ENCODE assay signal across 1 cellular context in the genomic region with DNA sequence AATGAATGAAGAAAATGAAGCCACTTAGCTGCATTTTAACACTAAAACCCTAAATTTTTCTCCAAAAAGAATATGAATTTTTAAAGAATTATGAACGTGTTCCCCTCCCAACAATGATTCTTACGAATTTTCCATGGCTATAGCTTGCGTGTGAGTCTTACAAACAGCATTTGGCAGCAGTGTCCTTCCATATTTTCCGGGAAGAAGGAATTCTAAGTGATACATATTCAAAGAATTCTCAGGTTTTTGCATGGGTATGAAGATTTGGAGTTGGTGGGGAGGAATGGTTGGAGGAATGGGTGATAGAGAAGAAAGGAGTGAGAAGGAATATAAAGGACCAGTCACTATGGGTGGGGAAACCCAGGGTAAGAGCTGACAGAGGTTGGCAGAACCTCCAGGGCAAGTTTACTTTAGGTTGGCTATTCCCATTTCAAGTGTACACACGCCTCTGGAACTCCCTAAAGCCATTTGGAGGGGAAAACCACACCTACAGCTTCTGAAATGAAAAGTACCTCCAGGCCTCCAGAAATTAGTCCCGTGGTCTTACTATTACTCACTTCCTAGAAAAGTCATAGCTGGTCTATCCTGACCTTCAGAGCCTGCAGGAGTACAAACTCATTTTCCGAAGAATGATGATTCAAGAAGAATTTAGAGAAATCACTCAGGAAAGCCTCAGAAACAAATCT.
TF ChIP-seq lines count a peak whose summit lies in the region.

No MANE protein-coding gene starts in this region.

TF ChIP-seq in GM23338, 12 proteins besides CTCF, POLR2A, EP300 and RAD21:
- TF ChIP-seq, protein P1, sequence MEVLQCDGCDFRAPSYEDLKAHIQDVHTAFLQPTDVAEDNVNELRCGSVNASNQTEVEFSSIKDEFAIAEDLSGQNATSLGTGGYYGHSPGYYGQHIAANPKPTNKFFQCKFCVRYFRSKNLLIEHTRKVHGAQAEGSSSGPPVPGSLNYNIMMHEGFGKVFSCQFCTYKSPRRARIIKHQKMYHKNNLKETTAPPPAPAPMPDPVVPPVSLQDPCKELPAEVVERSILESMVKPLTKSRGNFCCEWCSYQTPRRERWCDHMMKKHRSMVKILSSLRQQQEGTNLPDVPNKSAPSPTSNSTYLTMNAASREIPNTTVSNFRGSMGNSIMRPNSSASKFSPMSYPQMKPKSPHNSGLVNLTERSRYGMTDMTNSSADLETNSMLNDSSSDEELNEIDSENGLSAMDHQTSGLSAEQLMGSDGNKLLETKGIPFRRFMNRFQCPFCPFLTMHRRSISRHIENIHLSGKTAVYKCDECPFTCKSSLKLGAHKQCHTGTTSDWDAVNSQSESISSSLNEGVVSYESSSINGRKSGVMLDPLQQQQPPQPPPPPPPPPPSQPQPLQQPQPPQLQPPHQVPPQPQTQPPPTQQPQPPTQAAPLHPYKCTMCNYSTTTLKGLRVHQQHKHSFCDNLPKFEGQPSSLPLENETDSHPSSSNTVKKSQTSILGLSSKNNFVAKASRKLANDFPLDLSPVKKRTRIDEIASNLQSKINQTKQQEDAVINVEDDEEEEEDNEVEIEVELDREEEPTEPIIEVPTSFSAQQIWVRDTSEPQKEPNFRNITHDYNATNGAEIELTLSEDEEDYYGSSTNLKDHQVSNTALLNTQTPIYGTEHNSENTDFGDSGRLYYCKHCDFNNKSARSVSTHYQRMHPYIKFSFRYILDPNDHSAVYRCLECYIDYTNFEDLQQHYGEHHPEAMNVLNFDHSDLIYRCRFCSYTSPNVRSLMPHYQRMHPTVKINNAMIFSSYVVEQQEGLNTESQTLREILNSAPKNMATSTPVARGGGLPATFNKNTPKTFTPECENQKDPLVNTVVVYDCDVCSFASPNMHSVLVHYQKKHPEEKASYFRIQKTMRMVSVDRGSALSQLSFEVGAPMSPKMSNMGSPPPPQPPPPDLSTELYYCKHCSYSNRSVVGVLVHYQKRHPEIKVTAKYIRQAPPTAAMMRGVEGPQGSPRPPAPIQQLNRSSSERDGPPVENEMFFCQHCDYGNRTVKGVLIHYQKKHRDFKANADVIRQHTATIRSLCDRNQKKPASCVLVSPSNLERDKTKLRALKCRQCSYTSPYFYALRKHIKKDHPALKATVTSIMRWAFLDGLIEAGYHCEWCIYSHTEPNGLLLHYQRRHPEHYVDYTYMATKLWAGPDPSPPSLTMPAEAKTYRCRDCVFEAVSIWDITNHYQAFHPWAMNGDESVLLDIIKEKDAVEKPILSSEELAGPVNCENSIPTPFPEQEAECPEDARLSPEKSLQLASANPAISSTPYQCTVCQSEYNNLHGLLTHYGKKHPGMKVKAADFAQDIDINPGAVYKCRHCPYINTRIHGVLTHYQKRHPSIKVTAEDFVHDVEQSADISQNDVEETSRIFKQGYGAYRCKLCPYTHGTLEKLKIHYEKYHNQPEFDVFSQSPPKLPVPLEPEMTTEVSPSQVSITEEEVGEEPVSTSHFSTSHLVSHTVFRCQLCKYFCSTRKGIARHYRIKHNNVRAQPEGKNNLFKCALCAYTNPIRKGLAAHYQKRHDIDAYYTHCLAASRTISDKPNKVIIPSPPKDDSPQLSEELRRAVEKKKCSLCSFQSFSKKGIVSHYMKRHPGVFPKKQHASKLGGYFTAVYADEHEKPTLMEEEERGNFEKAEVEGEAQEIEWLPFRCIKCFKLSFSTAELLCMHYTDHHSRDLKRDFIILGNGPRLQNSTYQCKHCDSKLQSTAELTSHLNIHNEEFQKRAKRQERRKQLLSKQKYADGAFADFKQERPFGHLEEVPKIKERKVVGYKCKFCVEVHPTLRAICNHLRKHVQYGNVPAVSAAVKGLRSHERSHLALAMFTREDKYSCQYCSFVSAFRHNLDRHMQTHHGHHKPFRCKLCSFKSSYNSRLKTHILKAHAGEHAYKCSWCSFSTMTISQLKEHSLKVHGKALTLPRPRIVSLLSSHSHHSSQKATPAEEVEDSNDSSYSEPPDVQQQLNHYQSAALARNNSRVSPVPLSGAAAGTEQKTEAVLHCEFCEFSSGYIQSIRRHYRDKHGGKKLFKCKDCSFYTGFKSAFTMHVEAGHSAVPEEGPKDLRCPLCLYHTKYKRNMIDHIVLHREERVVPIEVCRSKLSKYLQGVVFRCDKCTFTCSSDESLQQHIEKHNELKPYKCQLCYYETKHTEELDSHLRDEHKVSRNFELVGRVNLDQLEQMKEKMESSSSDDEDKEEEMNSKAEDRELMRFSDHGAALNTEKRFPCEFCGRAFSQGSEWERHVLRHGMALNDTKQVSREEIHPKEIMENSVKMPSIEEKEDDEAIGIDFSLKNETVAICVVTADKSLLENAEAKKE (CRISPR knock-in tag; IDR thresholded peaks at IDR 0.05) = no peak
- TF ChIP-seq, protein P2, sequence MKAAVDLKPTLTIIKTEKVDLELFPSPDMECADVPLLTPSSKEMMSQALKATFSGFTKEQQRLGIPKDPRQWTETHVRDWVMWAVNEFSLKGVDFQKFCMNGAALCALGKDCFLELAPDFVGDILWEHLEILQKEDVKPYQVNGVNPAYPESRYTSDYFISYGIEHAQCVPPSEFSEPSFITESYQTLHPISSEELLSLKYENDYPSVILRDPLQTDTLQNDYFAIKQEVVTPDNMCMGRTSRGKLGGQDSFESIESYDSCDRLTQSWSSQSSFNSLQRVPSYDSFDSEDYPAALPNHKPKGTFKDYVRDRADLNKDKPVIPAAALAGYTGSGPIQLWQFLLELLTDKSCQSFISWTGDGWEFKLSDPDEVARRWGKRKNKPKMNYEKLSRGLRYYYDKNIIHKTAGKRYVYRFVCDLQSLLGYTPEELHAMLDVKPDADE (IDR thresholded peaks at IDR 0.05) = no peak
- TF ChIP-seq POLR2AphosphoS5 (IDR thresholded peaks at IDR 0.05; ENCODE audit: low read depth) = no peak
TF ChIP-seq in GM23338: peak in this region for 0.
